ENCODE assay signal across 1 cellular context in the genomic region with DNA sequence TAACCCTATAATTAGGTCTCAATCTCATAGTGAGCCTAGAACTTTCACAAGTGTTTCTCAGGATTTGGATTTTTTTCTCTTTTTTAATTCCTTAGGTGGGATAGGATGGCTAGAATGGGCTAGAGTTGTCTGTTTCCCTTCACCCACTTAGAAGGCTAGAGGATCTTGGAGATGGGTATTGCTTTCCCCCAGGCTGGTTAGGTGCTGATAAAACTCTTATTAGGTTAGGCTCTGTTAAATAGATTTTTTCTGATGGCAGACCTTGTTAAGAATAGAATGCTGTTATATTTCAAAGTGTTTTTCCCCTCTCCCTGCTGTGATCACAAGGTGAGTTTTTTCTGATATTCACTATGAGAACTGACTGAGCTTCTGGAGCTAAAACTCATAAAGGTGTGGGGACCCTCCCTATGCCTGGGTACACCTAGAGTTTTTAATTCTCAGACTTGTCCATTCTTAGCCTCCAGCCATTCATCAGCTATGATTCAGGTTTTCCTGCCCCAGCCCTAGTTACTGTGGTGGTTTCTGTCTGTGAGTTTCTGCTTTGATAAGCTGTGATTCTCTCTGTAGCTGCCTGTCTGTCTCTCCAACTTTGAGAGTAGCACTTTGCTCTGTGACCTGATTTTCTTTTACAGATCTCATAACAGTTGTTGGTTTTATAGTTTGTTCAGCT.
TF ChIP-seq lines count a peak whose summit lies in the region.

No MANE protein-coding gene starts in this region.

TF ChIP-seq in SK-N-SH treated with all-trans-retinoic acid at 6 μM for 48 hours, 23 proteins besides CTCF, POLR2A, EP300 and RAD21 (continued from another document):
- TF ChIP-seq, protein P1, sequence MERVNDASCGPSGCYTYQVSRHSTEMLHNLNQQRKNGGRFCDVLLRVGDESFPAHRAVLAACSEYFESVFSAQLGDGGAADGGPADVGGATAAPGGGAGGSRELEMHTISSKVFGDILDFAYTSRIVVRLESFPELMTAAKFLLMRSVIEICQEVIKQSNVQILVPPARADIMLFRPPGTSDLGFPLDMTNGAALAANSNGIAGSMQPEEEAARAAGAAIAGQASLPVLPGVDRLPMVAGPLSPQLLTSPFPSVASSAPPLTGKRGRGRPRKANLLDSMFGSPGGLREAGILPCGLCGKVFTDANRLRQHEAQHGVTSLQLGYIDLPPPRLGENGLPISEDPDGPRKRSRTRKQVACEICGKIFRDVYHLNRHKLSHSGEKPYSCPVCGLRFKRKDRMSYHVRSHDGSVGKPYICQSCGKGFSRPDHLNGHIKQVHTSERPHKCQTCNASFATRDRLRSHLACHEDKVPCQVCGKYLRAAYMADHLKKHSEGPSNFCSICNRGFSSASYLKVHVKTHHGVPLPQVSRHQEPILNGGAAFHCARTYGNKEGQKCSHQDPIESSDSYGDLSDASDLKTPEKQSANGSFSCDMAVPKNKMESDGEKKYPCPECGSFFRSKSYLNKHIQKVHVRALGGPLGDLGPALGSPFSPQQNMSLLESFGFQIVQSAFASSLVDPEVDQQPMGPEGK (CRISPR knock-in tag; IDR thresholded peaks at IDR 0.05; ENCODE audit: borderline replicate concordance), result no peak
- TF ChIP-seq TCF4 (CRISPR knock-in tag; IDR thresholded peaks at IDR 0.05; ENCODE audit: borderline replicate concordance) (peak; percentile 74), OSR1 (CRISPR knock-in tag; IDR thresholded peaks at IDR 0.05) (no peak), ZNF565 (CRISPR knock-in tag; conservative IDR thresholded peaks at IDR 0.05; ENCODE audit: low read depth) (no peak), GLIS3 (CRISPR knock-in tag; IDR thresholded peaks at IDR 0.05) (no peak), ARNTL (CRISPR knock-in tag; IDR thresholded peaks at IDR 0.05; ENCODE audit: borderline replicate concordance, low read depth) (no peak), PPARA (CRISPR knock-in tag; IDR thresholded peaks at IDR 0.05; ENCODE audit: borderline replicate concordance) (no peak)
